13 cellular contexts compared by ENCODE assay signal in genomic region chr15:56286213-56286612, GRCh38. TPM values are rescaled to one million over a fixed set of nuclear protein-coding genes. Genes with fewer than 3 reads are reported as not detected.
DNase-seq lines count a peak whose midpoint lies in the region; ATAC-seq, FAIRE-seq and TF ChIP-seq lines count a peak whose summit lies in the region.
"Had no signal": no experiment of that assay in that cellular context is flagged by ENCODE, and none has a peak within 500 bp of the region (broad histone marks: within the 10 kb centered on the region; RNA-seq: fewer than 3 reads in every experiment).

No MANE protein-coding gene starts in this region.

- no peak overlapping the region for H2AFZ ChIP-seq in MM.1S (ENCODE audit: low read length)

- no peaks in the 10 kb centered on the region for H3K4me1 ChIP-seq in MM.1S (ENCODE audit: low read length)
- H3K4me1 ChIP-seq in transverse colon: no peaks in the 10 kb centered on the region
- H3K4me1 ChIP-seq: sigmoid colon, testis had no signal

- H3K4me1 Mint-ChIP-seq in activated T-cell treated with anti-CD3 and anti-CD28 coated beads, Interleukin-2, amount 50 U/mL, for 72 hours (ENCODE audit: low read depth): no peaks in the 10 kb centered on the region
- H3K4me1 Mint-ChIP-seq: immature natural killer cell, naive B cell had no signal

- H3K9me3 Mint-ChIP-seq in activated T-cell treated with anti-CD3 and anti-CD28 coated beads, Interleukin-2, amount 50 U/mL, for 72 hours: peaks cover 9% of the 10 kb centered on the region in 2 donors

- no peaks in the 10 kb centered on the region for H3K79me2 ChIP-seq in MM.1S (ENCODE audit: low read length)

- no peaks in the 10 kb centered on the region for H3F3A ChIP-seq in MM.1S (ENCODE audit: insufficient read depth, low read length)

- H3K27ac Mint-ChIP-seq in activated T-cell treated with anti-CD3 and anti-CD28 coated beads, Interleukin-2, amount 50 U/mL, for 72 hours: no peak overlapping the region
- H3K27ac Mint-ChIP-seq: immature natural killer cell, naive B cell had no signal

- TF ChIP-seq CTCF in MM.1S (IDR thresholded peaks at IDR 0.05; ENCODE audit: low read length) (peak; percentile 50), bronchial epithelial cell (IDR thresholded peaks at IDR 0.05; ENCODE audit: insufficient read depth, low read length, severe bottlenecking) (peak; percentile 34), transverse colon (IDR thresholded peaks at IDR 0.05) (peak in 1 of 5 experiments; percentile 17)

- no peak overlapping the region for H3K4me3 Mint-ChIP-seq in activated T-cell treated with anti-CD3 and anti-CD28 coated beads, Interleukin-2, amount 50 U/mL, for 72 hours
- H3K4me3 Mint-ChIP-seq: immature natural killer cell, naive B cell had no signal

- H3K9me2 ChIP-seq in MM.1S (replicated peaks; ENCODE audit: insufficient read depth, low read length): no peaks in the 10 kb centered on the region

- no peak for TF ChIP-seq EP300 in transverse colon (IDR thresholded peaks at IDR 0.05; ENCODE audit: low read depth)

- no peaks in the 10 kb centered on the region for H3K36me3 ChIP-seq in MM.1S (replicated peaks; ENCODE audit: insufficient read depth, low read length)
- H3K36me3 ChIP-seq in bronchial epithelial cell (ENCODE audit: control insufficient read depth, insufficient read depth, low read length): no peaks in the 10 kb centered on the region
- H3K36me3 ChIP-seq in transverse colon: peaks cover 0 to 1% (median 0%) of the 10 kb centered on the region in 4 donors
- H3K36me3 ChIP-seq: sigmoid colon had no signal

- H3K27me3 ChIP-seq in MM.1S (replicated peaks; ENCODE audit: insufficient read depth, low read length): no peaks in the 10 kb centered on the region
- no peaks in the 10 kb centered on the region for H3K27me3 ChIP-seq in bronchial epithelial cell (ENCODE audit: control insufficient read depth, insufficient read depth, low read length)
- H3K27me3 ChIP-seq in transverse colon: no peaks in the 10 kb centered on the region
- H3K27me3 ChIP-seq: sigmoid colon, testis had no signal

- no peak overlapping the region for H3K9ac ChIP-seq in MM.1S (ENCODE audit: low read length)

- no peak overlapping the region for H3K27ac ChIP-seq in MM.1S (ENCODE audit: low read length)
- no peak overlapping the region for H3K27ac ChIP-seq in transverse colon
- H3K27ac ChIP-seq: sigmoid colon, testis had no signal

- no peaks in the 10 kb centered on the region for H3K9me3 ChIP-seq in MM.1S (replicated peaks; ENCODE audit: insufficient read depth, low read length)
- H3K9me3 ChIP-seq in transverse colon: peaks cover 0 to 4% of the 10 kb centered on the region in 2 donors
- H3K9me3 ChIP-seq: testis had no signal

- peaks cover 4 to 6% of the 10 kb centered on the region in 2 donors for H3K36me3 Mint-ChIP-seq in activated T-cell treated with anti-CD3 and anti-CD28 coated beads, Interleukin-2, amount 50 U/mL, for 72 hours (ENCODE audit: insufficient read depth in 2 of 2)
- H3K36me3 Mint-ChIP-seq: immature natural killer cell had no signal

- in situ Hi-C loops in transverse colon (cut with MboI; ENCODE audit: low pct_ligation_motif_present in 1 of 4, low pct_unique_long_range_greater_than_20kb in 1 of 4, low sequenced_read_pairs in 3 of 4): loop anchor here in 1 of 4 donors (25.0 kb wide), 1 partner anchor 276 kb away; no protein-coding TSS in a partner anchor

- intact Hi-C loops in transverse colon (cut with DNase I; ENCODE audit: low total_unique reads): no loop called here

- no peak for FAIRE-seq in bronchial epithelial cell (lab: Jason Lieb, UNC)

- H4K20me1 ChIP-seq in MM.1S (ENCODE audit: insufficient read depth, low read length): no peaks in the 10 kb centered on the region

- H3K4me3 ChIP-seq in MM.1S (ENCODE audit: low read length) (no peak overlapping the region), bronchial epithelial cell (ENCODE audit: low read depth, low read length) (no peak overlapping the region), transverse colon (no peak overlapping the region)
- H3K4me3 ChIP-seq: sigmoid colon, testis had no signal

- no peak overlapping the region for H3K4me2 ChIP-seq in MM.1S (ENCODE audit: low read depth, low read length)

- WGBS in transverse colon (ENCODE audit: low coverage in 1 of 2), 2 donors: 36 to 76% methylated on average over 2 to 3 of the region's 3 CpGs

- peaks cover 6% of the 10 kb centered on the region for H3K27me3 Mint-ChIP-seq in activated T-cell treated with anti-CD3 and anti-CD28 coated beads, Interleukin-2, amount 50 U/mL, for 72 hours (ENCODE audit: low read depth)
- H3K27me3 Mint-ChIP-seq: naive B cell had no signal

- TF ChIP-seq POLR2A in transverse colon (IDR thresholded peaks at IDR 0.05): no peak

- ATAC-seq in activated T-cell treated with anti-CD3 and anti-CD28 coated beads, Interleukin-2, amount 50 U/mL, for 72 hours (replicated peaks in 1 of 2): no peak
- no peak for ATAC-seq in HG03045 (IDR thresholded peaks at IDR 0.05; ENCODE audit: unreplicated experiment)

- peak; percentile 2 to 6 for DNase-seq in activated T-cell treated with anti-CD3 and anti-CD28 coated beads, Interleukin-2, amount 50 U/mL, for 72 hours
- DNase-seq in activated T-cell treated with anti-CD3 and anti-CD28 coated beads for 4 hours: no peak
- peak; percentile 15 for DNase-seq in MM.1S
- no peak for DNase-seq in bronchial epithelial cell (ENCODE audit: low read depth)
- DNase-seq in transverse colon: peak; percentile 12
- no peak for DNase-seq in stimulated activated CD4-positive, alpha-beta T cell treated with anti-CD3 and anti-CD28 coated beads, Interleukin-1b, Interleukin-23, amount 100 ng/mL, for 48 hours
- DNase-seq in NCI-H1105 treated with DMSO at 0.1 percent for 48 hours (lab: John Stamatoyannopoulos, UW): no peak
- DNase-seq: immature natural killer cell, naive B cell, NCI-H524, sigmoid colon, testis had no signal

RNA-seq across cellular contexts. Expression of gene RFX7, which starts 42.5 kb away (rescaled TPM):
- 10 to 100 TPM; 37.3 to 44.4 TPM for total RNA-seq in activated T-cell treated with anti-CD3 and anti-CD28 coated beads, Interleukin-2, amount 50 U/mL, for 72 hours
- 3.1 and 3.2 TPM in 2 replicates for total RNA-seq in bronchial epithelial cell
- total RNA-seq in transverse colon: 10 to 100 TPM in 3 of 4 donors, 1 to 10 TPM in 1; 8.7 to 51.5 (median 12.9) TPM

Comparison
In these comparisons a context has a peak if more than half of its experiments do, and no peak if none do; other contexts are left out.
1. DNase-seq: peak in activated T-cell treated with anti-CD3 and anti-CD28 coated beads, Interleukin-2, amount 50 U/mL, for 72 hours (2 of 2), MM.1S (single experiment) and transverse colon (single experiment); none in activated T-cell treated with anti-CD3 and anti-CD28 coated beads for 4 hours (single experiment), bronchial epithelial cell (single experiment), stimulated activated CD4-positive, alpha-beta T cell treated with anti-CD3 and anti-CD28 coated beads, Interleukin-1b, Interleukin-23, amount 100 ng/mL, for 48 hours (single experiment) and NCI-H1105 treated with DMSO at 0.1 percent for 48 hours (single experiment).